Comparison of ENCODE assay signal across 8 cellular contexts in the genomic region with DNA sequence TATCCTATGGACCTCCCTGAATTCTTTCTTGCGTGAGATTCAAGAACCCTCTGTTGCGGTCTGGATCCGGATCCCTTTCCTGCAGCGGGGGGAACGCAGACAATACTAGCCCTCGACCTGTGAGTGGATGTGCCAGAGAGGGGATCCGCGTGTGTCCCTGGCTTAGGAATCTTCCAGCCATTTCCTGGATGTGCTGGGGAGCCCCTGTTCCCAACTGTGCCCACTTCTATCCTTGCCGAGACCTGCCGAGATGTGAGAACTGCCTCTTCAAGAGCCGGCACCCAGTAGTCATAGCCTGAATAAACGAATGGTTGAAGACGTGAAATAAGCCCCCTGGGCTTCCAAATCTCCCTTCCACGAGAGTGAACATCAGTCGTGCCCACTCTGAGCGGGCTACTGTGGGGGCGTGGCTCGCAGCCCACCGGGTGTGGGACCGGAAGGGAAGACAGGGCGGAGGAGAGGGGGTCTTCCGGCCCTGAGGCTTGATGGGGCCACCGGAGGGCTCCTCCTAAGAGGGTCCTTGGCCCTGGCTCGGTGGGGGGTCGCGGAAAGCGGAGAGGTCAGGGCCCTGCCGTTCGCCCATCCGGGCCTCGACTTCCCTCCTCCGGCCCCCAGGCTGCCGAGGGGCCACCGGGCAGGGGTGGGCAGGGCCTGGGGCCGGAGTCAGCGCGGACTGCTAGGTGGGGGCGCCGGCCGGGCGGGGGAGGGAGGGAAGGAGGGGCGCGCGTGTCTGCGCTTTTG. TPM values are rescaled to one million over a fixed set of nuclear protein-coding genes. Genes with fewer than 3 reads are reported as not detected.
DNase-seq lines count a peak whose midpoint lies in the region; ATAC-seq lines count a peak whose summit lies in the region.

No MANE protein-coding gene starts in this region.

- H3K36me3 ChIP-seq in mesodermal cell (ENCODE audit: control insufficient read depth, insufficient read depth, low read length): peaks cover 16% of the 10 kb centered on the region

- H3K9me3 ChIP-seq in mesodermal cell (ENCODE audit: control insufficient read depth, low read length): no peaks in the 10 kb centered on the region

- no peak for DNase-seq in central memory CD8-positive, alpha-beta T cell (ENCODE audit: low spot score in 2 of 2)
- no peak for DNase-seq in NK-92 treated with Interleukin-12 subunit alpha and Interleukin-12 subunit beta, amount 100 ng/mL, for 24 hours (lab: John Stamatoyannopoulos, UW)
- DNase-seq in 8988T: no peak

- no peaks in the 10 kb centered on the region for H3K9me3 Mint-ChIP-seq in central memory CD8-positive, alpha-beta T cell

- H3K4me3 ChIP-seq in mesodermal cell (ENCODE audit: extremely low read depth, insufficient read depth, low read length, poor library complexity, severe bottlenecking): peak overlapping the region; percentile 78

- peaks cover 17% of the 10 kb centered on the region for H3K4me1 Mint-ChIP-seq in central memory CD8-positive, alpha-beta T cell

- ATAC-seq in GM18511 (IDR thresholded peaks at IDR 0.05; ENCODE audit: unreplicated experiment) (peak; percentile 23), HG03354 (IDR thresholded peaks at IDR 0.05; ENCODE audit: poor library complexity, severe bottlenecking, unreplicated experiment) (peak; percentile 31), HG03571 (IDR thresholded peaks at IDR 0.05; ENCODE audit: unreplicated experiment) (no peak), HG03139 (IDR thresholded peaks at IDR 0.05; ENCODE audit: unreplicated experiment) (no peak)
- ATAC-seq in central memory CD8-positive, alpha-beta T cell (replicated peaks; ENCODE audit: extremely low read depth, poor library complexity, severe bottlenecking): peak; percentile 15

- H3K27ac Mint-ChIP-seq in central memory CD8-positive, alpha-beta T cell (ENCODE audit: low read depth): peak overlapping the region; percentile 48

- H3K27ac ChIP-seq in mesodermal cell (ENCODE audit: low read depth, low read length, severe bottlenecking): peak overlapping the region; percentile 29

- H3K4me1 ChIP-seq in mesodermal cell (ENCODE audit: control insufficient read depth, insufficient read depth, low read length, poor library complexity, severe bottlenecking): peaks cover 18% of the 10 kb centered on the region

- H3K4me3 Mint-ChIP-seq in central memory CD8-positive, alpha-beta T cell: peak overlapping the region; percentile 84

- WGBS in mesodermal cell (ENCODE audit: insufficient coverage in 2 of 2), 2 experiments: 25 to 33% methylated on average over 17 to 26 of the region's 45 CpGs

- peaks cover 4% of the 10 kb centered on the region for H3K36me3 Mint-ChIP-seq in central memory CD8-positive, alpha-beta T cell (ENCODE audit: insufficient read depth)

- H3K27me3 Mint-ChIP-seq in central memory CD8-positive, alpha-beta T cell: no peaks in the 10 kb centered on the region

RNA-seq across cellular contexts. Expression of a gene that starts 1.3 kb away (rescaled TPM):
- polyA plus RNA-seq in mesodermal cell (2013, experiment 1 of 2): 32.7 TPM
- 33.8 TPM for polyA plus RNA-seq in mesodermal cell (2013, experiment 2 of 2)

RNA-seq across cellular contexts. Expression of a gene that starts 14.9 kb away (rescaled TPM):
- not detected for polyA plus RNA-seq in mesodermal cell (2013, experiment 1 of 2)
- polyA plus RNA-seq in mesodermal cell (2013, experiment 2 of 2): not detected

RNA-seq across cellular contexts. Expression of a gene that starts 39.7 kb away (rescaled TPM):
- polyA plus RNA-seq in mesodermal cell (2013, experiment 1 of 2): 147 TPM
- 116 TPM for polyA plus RNA-seq in mesodermal cell (2013, experiment 2 of 2)

RNA-seq across cellular contexts. Expression of a gene that starts 51.3 kb away (rescaled TPM):
- polyA plus RNA-seq in mesodermal cell (2013, experiment 1 of 2): 453 TPM
- 454 TPM for polyA plus RNA-seq in mesodermal cell (2013, experiment 2 of 2)

Comparison
In these comparisons a context has a peak if more than half of its experiments do, and no peak if none do; other contexts are left out.
1. ATAC-seq: peak in GM18511 (single experiment), HG03354 (single experiment) and central memory CD8-positive, alpha-beta T cell (single experiment); none in HG03571 (single experiment) and HG03139 (single experiment).